ENCODE assay signal across 12 cellular contexts in genomic region chr13:86020350-86021002, GRCh38.
A peak's percentile ranks its signal among the peaks of the same experiment; 100 is the strongest.
DNase-seq lines count a peak whose midpoint lies in the region; ATAC-seq, FAIRE-seq and TF ChIP-seq lines count a peak whose summit lies in the region.
"Had no signal": no experiment of that assay in that cellular context is flagged by ENCODE, and none has a peak within 500 bp of the region (broad histone marks: within the 10 kb centered on the region; RNA-seq: fewer than 3 reads in every experiment).

No MANE protein-coding gene starts in this region.

- no peaks in the 10 kb centered on the region for H3K9me3 Mint-ChIP-seq in astrocyte (ENCODE audit: unreplicated experiment)

- H3K4me1 Mint-ChIP-seq in astrocyte (ENCODE audit: low read depth, unreplicated experiment) = peaks cover 5% of the 10 kb centered on the region
- H3K4me1 Mint-ChIP-seq: CD8-positive, alpha-beta memory T cell had no signal

- H3K36me3 Mint-ChIP-seq in astrocyte (ENCODE audit: low read depth, unreplicated experiment) = no peaks in the 10 kb centered on the region
- H3K36me3 Mint-ChIP-seq: CD8-positive, alpha-beta memory T cell had no signal

- no peak overlapping the region for H3K4me3 ChIP-seq in astrocyte (ENCODE audit: insufficient read depth, low read depth, low read length)
- H3K4me3 ChIP-seq: GM12878, thoracic aorta had no signal

- H3K27ac Mint-ChIP-seq in astrocyte (ENCODE audit: unreplicated experiment) = peak overlapping the region; percentile 19
- H3K27ac Mint-ChIP-seq: CD8-positive, alpha-beta memory T cell had no signal

- TF ChIP-seq CTCF in astrocyte (IDR thresholded peaks at IDR 0.05; ENCODE audit: insufficient read depth, low read depth, low read length) = no peak

- no peaks in the 10 kb centered on the region for H3K4me1 ChIP-seq in astrocyte (ENCODE audit: insufficient read depth, low read length)

- H3K9ac ChIP-seq in astrocyte (ENCODE audit: low read length) = no peak overlapping the region

- H3K79me2 ChIP-seq in astrocyte (ENCODE audit: insufficient read depth, low read length) = no peaks in the 10 kb centered on the region

- no peak overlapping the region for H3K4me3 Mint-ChIP-seq in astrocyte (ENCODE audit: unreplicated experiment)
- H3K4me3 Mint-ChIP-seq: CD8-positive, alpha-beta memory T cell had no signal

- no peaks in the 10 kb centered on the region for H4K20me1 ChIP-seq in astrocyte (ENCODE audit: insufficient read depth, low read length)

- H3K36me3 ChIP-seq in astrocyte (ENCODE audit: insufficient read depth, low read length) = no peaks in the 10 kb centered on the region
- H3K36me3 ChIP-seq: neutrophil, thoracic aorta had no signal

- no peaks in the 10 kb centered on the region for H3K9me3 ChIP-seq in astrocyte (ENCODE audit: insufficient read depth, low read depth, low read length)
- H3K9me3 ChIP-seq: neutrophil, thoracic aorta had no signal

- no peak overlapping the region for H2AFZ ChIP-seq in astrocyte (ENCODE audit: low read depth, low read length)

- H3K4me2 ChIP-seq in astrocyte (ENCODE audit: low read length) = peak overlapping the region; percentile 45

- ATAC-seq in GM21619 (IDR thresholded peaks at IDR 0.05; ENCODE audit: unreplicated experiment) (no peak), HG03469 (IDR thresholded peaks at IDR 0.05; ENCODE audit: unreplicated experiment) (no peak), GM21390 (IDR thresholded peaks at IDR 0.05; ENCODE audit: unreplicated experiment) (no peak)
- ATAC-seq: GM12878 had no signal

- H3K27ac ChIP-seq in astrocyte (ENCODE audit: low read depth, low read length) = no peak overlapping the region
- H3K27ac ChIP-seq: neutrophil, thoracic aorta had no signal

- no peaks in the 10 kb centered on the region for H3K27me3 ChIP-seq in astrocyte (ENCODE audit: insufficient read depth, low read length)
- H3K27me3 ChIP-seq: neutrophil had no signal

- no peaks in the 10 kb centered on the region for H3K27me3 Mint-ChIP-seq in astrocyte (ENCODE audit: low read depth, unreplicated experiment)

- DNase-seq in COR-L47 (lab: John Stamatoyannopoulos, UW) (peak; percentile 82), NCI-H1105 treated with DMSO at 0.1 percent for 48 hours (lab: John Stamatoyannopoulos, UW) (peak; percentile 57), astrocyte (ENCODE audit: low read depth) (peak; percentile 65), SW 1271 (lab: John Stamatoyannopoulos, UW) (no peak)
- DNase-seq: CD8-positive, alpha-beta memory T cell had no signal

- FAIRE-seq in astrocyte (lab: Jason Lieb, UNC) (no peak), islet of Langerhans (lab: Jason Lieb, UNC) (peak; percentile 43)
- FAIRE-seq: GM12878 had no signal

Comparison
In these comparisons a context has a peak if more than half of its experiments do, and no peak if none do; other contexts are left out.
1. DNase-seq: peak in COR-L47 (single experiment), NCI-H1105 treated with DMSO at 0.1 percent for 48 hours (single experiment) and astrocyte (single experiment); none in SW 1271 (0 of 2).